Comparison of ENCODE assay signal across 1 cellular context in the genomic region with DNA sequence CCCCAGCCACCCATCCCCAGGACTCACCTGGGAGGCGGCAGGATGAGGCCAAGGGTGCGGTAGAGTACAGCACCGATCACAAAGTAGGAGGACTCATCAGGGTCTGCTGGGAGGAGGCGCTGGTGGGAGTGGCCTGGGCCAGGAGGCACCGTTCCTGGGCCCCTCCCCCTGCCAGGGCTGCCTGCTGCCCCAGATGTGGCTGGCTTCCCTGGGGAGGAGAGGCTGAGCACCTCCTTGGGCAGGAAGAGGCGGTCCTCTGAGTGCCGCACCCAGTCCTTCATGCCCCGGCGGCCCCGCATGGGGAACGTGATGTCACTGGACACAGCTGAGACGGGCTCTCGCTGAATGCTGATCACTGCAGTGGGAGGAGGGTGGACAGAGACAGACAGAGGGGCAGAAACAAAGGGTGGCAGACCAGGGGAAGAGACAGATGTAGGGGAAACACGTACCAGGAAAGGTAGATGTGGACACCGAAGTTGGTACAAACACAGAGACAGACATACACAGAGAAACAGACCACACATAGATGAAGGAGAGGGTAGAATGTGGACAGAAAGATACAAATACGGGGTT.
TF ChIP-seq lines count a peak whose summit lies in the region.

No MANE protein-coding gene starts in this region.

TF ChIP-seq in HCT116, 20 proteins besides CTCF, POLR2A, EP300 and RAD21 (continued from another document):
- TF ChIP-seq, protein P1, sequence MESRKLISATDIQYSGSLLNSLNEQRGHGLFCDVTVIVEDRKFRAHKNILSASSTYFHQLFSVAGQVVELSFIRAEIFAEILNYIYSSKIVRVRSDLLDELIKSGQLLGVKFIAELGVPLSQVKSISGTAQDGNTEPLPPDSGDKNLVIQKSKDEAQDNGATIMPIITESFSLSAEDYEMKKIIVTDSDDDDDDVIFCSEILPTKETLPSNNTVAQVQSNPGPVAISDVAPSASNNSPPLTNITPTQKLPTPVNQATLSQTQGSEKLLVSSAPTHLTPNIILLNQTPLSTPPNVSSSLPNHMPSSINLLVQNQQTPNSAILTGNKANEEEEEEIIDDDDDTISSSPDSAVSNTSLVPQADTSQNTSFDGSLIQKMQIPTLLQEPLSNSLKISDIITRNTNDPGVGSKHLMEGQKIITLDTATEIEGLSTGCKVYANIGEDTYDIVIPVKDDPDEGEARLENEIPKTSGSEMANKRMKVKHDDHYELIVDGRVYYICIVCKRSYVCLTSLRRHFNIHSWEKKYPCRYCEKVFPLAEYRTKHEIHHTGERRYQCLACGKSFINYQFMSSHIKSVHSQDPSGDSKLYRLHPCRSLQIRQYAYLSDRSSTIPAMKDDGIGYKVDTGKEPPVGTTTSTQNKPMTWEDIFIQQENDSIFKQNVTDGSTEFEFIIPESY (IDR thresholded peaks at IDR 0.05; ENCODE audit: extremely low read depth, insufficient replicate concordance, low read length) = no peak
- TF ChIP-seq CBX3 (IDR thresholded peaks at IDR 0.05; ENCODE audit: low read depth) = no peak
- no peak for TF ChIP-seq ZFX (IDR thresholded peaks at IDR 0.05)
- TF ChIP-seq TCF7L2 (IDR thresholded peaks at IDR 0.05; ENCODE audit: borderline replicate concordance, extremely low read depth, insufficient read depth, insufficient read length) = peak; percentile 50
